14 cellular contexts compared by ENCODE assay signal in the genomic region with DNA sequence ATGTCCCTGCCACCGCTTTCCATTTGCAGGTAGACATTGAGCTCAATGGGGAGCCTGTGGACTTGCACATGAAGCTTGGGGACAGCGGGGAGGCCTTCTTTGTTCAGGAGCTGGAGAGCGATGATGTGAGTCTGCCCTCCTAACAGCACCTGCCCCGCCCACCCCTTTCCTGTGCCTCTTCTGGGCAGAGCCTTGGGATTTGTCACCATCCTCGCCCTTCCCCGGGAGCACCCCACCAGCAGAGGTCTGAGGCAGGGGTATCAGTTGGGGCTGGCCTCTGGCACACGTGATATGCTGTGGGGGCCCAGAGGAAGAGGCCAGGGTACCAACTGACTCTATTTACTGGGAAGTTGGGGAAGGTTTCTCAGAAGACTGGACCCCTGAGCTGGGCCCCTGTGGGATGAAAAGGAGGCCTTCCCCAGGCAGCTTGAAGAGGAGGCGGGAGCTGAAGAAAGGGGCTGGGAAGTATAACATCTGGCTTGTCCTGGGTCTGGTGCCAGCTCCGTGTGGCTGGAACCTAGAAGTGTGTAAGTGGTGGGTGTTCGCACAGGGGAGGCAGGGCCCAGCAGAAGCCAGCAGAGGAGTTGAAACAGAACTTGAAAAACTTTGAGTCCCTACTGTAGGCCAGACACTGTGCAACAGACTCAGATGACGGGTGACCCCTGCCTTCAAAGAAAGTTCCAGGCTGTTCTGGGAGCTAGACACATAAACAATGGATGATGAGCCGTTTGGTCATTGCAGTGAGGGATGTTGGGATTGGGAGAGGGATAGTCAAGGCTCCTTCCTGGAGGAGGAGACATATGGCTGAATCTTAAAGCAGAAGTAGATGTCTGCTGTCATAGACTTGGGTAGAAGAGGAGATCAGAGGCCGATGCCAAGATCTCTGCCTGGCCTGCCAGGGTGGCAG. TPM values are rescaled to one million over a fixed set of nuclear protein-coding genes. Genes with fewer than 3 reads are reported as not detected.
"Had no signal": no experiment of that assay in that cellular context is flagged by ENCODE, and none has a peak within 500 bp of the region (broad histone marks: within the 10 kb centered on the region; RNA-seq: fewer than 3 reads in every experiment).

No MANE protein-coding gene starts in this region.

- H3K9me3 Mint-ChIP-seq: activated T-cell treated with anti-CD3 and anti-CD28 coated beads, Interleukin-2, amount 50 U/mL, for 24 hours; naive thymus-derived CD4-positive, alpha-beta T cell had no signal

- ATAC-seq: naive thymus-derived CD4-positive, alpha-beta T cell had no signal

- H3K9me3 ChIP-seq: psoas muscle, suprapubic skin, upper lobe of left lung had no signal

- H3K27me3 Mint-ChIP-seq: activated naive CD8-positive, alpha-beta T cell; activated T-cell treated with anti-CD3 and anti-CD28 coated beads, Interleukin-2, amount 50 U/mL, for 24 hours had no signal

- H3K27me3 ChIP-seq: suprapubic skin, upper lobe of left lung had no signal

- H3K4me1 Mint-ChIP-seq: naive thymus-derived CD4-positive, alpha-beta T cell had no signal

- H3K4me3 Mint-ChIP-seq: activated naive CD8-positive, alpha-beta T cell; activated T-cell treated with anti-CD3 and anti-CD28 coated beads, Interleukin-2, amount 50 U/mL, for 24 hours; naive thymus-derived CD4-positive, alpha-beta T cell had no signal

- H3K27ac ChIP-seq: psoas muscle, suprapubic skin, upper lobe of left lung had no signal

- H3K36me3 Mint-ChIP-seq: activated naive CD8-positive, alpha-beta T cell; naive thymus-derived CD4-positive, alpha-beta T cell had no signal

- H3K27ac Mint-ChIP-seq: activated naive CD8-positive, alpha-beta T cell; activated T-cell treated with anti-CD3 and anti-CD28 coated beads, Interleukin-2, amount 50 U/mL, for 24 hours had no signal

- DNase-seq: activated CD4-positive, CD25-positive, alpha-beta regulatory T cell; activated effector memory CD4-positive, alpha-beta T cell treated with Interleukin-2 at 50 U/mL for 16 hours; activated T-cell treated with anti-CD3 and anti-CD28 coated beads, Interleukin-2, amount 50 U/mL, for 24 hours; anterior cingulate cortex; hypothalamus; naive thymus-derived CD4-positive, alpha-beta T cell; occipital lobe; psoas muscle; stimulated activated CD4-positive, alpha-beta T cell treated with anti-CD3 and anti-CD28 coated beads, Interleukin-12 subunit alpha, Interleukin-12 subunit beta, amount 100 ng/mL, for 4 hours; stimulated activated naive CD4-positive, alpha-beta T cell; T-helper 2 cell; upper lobe of left lung had no signal

- H3K4me3 ChIP-seq: psoas muscle, suprapubic skin, upper lobe of left lung had no signal

RNA-seq across cellular contexts. Expression of a gene that starts 18.8 kb away (rescaled TPM):
- polyA plus RNA-seq: naive thymus-derived CD4-positive, alpha-beta T cell had no signal
